ENCODE assay signal across 22 cellular contexts in genomic region chr1:78113156-78113916, GRCh38.
DNase-seq lines count a peak whose midpoint lies in the region; ATAC-seq, FAIRE-seq and TF ChIP-seq lines count a peak whose summit lies in the region.
"Had no signal": no experiment of that assay in that cellular context is flagged by ENCODE, and none has a peak within 500 bp of the region (broad histone marks: within the 10 kb centered on the region; RNA-seq: fewer than 3 reads in every experiment).

No MANE protein-coding gene starts in this region.

- no peak for FAIRE-seq in keratinocyte (lab: Jason Lieb, UNC)
- FAIRE-seq: RCC 7860 had no signal

- H2AFZ ChIP-seq in mammary epithelial cell (ENCODE audit: low read depth, low read length): peak overlapping the region; percentile 51
- H2AFZ ChIP-seq in keratinocyte (ENCODE audit: control insufficient read depth, low read length): peak overlapping the region; percentile 77

- H3K27me3 ChIP-seq in mammary epithelial cell (ENCODE audit: insufficient read depth, low read length) (no peaks in the 10 kb centered on the region), keratinocyte (ENCODE audit: control insufficient read depth, extremely low read depth, insufficient read depth, low read length) (no peaks in the 10 kb centered on the region), thyroid gland (no peaks in the 10 kb centered on the region)
- H3K27me3 ChIP-seq: body of pancreas, upper lobe of right lung had no signal

- H3K4me1 Mint-ChIP-seq in activated naive CD4-positive, alpha-beta T cell treated with anti-CD3 and anti-CD28 coated beads, Interleukin-2, amount 10 ng/mL, durations not matched to agents 7 days and 5 days: no peaks in the 10 kb centered on the region
- H3K4me1 Mint-ChIP-seq in activated naive CD4-positive, alpha-beta T cell treated with anti-CD3 and anti-CD28 coated beads for 36 hours (ENCODE audit: low read depth): peaks cover 8% of the 10 kb centered on the region
- H3K4me1 Mint-ChIP-seq: activated CD4-positive, alpha-beta T cell treated with anti-CD3 and anti-CD28 coated beads, Interleukin-2, amount 10 ng/mL, durations not matched to agents 7 days and 5 days had no signal

- in situ Hi-C loops in mammary epithelial cell (cut with MboI; ENCODE audit: low sequenced_read_pairs in 2 of 2) (loop anchor here (5.0 to 25.0 kb wide), 4 partner anchors 109 to 951 kb away; partner anchors contain the start of gene DNAJB4 (in 1 of the 2)), ACHN (cut with HindIII; ENCODE audit: low pct_ligation_motif_present, low pct_unique_long_range_greater_than_20kb, low sequenced_read_pairs) (no loop called here)

- H3K36me3 ChIP-seq in mammary epithelial cell (ENCODE audit: insufficient read depth, low read length) (no peaks in the 10 kb centered on the region), keratinocyte (ENCODE audit: control insufficient read depth in 2 of 2, extremely low read depth in 1 of 2, insufficient read depth in 2 of 2, low read length in 2 of 2) (no peaks in the 10 kb centered on the region), thyroid gland (no peaks in the 10 kb centered on the region)
- H3K36me3 ChIP-seq: upper lobe of right lung had no signal

- H3K27ac ChIP-seq in mammary epithelial cell (ENCODE audit: insufficient read depth, low read depth, low read length): peak overlapping the region; percentile 17
- peak overlapping the region; percentile 50 for H3K27ac ChIP-seq in keratinocyte (ENCODE audit: control insufficient read depth, insufficient read depth, low read length)
- peak overlapping the region; percentile 34 to 63 (median 36) for H3K27ac ChIP-seq in thyroid gland
- H3K27ac ChIP-seq: upper lobe of right lung had no signal

- intact Hi-C loops in activated naive CD4-positive, alpha-beta T cell treated with anti-CD3 and anti-CD28 coated beads for 36 hours (cut with micrococcal nuclease): loop anchor here (5.0 kb wide), 3 partner anchors 66 to 356 kb away; partner anchors contain the start of genes GIPC2 and USP33
- intact Hi-C loops in mammary epithelial cell (cut with micrococcal nuclease): loop anchor here (5.0 to 10.0 kb wide), 4 partner anchors 56 to 1961 kb away; no protein-coding TSS in a partner anchor
- intact Hi-C loops in thyroid gland (cut with DNase I): loop anchor here (10.0 kb wide), 2 partner anchors 99 to 159 kb away; no protein-coding TSS in a partner anchor

- BruUV-seq in mammary epithelial cell (replicated peaks; lab: Mats Ljungman, UMichigan): no TSS peak

- H3K9me3 ChIP-seq in mammary epithelial cell (replicated peaks; ENCODE audit: insufficient read depth, low read length): no peaks in the 10 kb centered on the region
- no peaks in the 10 kb centered on the region for H3K9me3 ChIP-seq in keratinocyte (ENCODE audit: control insufficient read depth, low read depth, low read length)
- H3K9me3 ChIP-seq in thyroid gland: no peaks in the 10 kb centered on the region
- H3K9me3 ChIP-seq: body of pancreas, upper lobe of right lung had no signal

- no peak overlapping the region for H3K4me3 ChIP-seq in mammary epithelial cell (replicated peaks in 1 of 3; ENCODE audit: insufficient read depth in 1 of 3, low read depth in 2 of 3, low read length in 3 of 3)
- no peak overlapping the region for H3K4me3 ChIP-seq in keratinocyte (ENCODE audit: control insufficient read depth in 2 of 3, extremely low read depth in 1 of 3, insufficient read depth in 2 of 3, low read depth in 1 of 3, low read length in 3 of 3)
- no peak overlapping the region for H3K4me3 ChIP-seq in thyroid gland (replicated peaks in 1 of 3)
- H3K4me3 ChIP-seq: body of pancreas, upper lobe of right lung had no signal

- H4K20me1 ChIP-seq in mammary epithelial cell (ENCODE audit: insufficient read depth, low read length) (no peaks in the 10 kb centered on the region), keratinocyte (ENCODE audit: control insufficient read depth, extremely low read depth, insufficient read depth, low read length) (no peaks in the 10 kb centered on the region)

- CTCF ChIA-PET in activated naive CD4-positive, alpha-beta T cell treated with anti-CD3 and anti-CD28 coated beads, Interleukin-2, amount 10 ng/mL, durations not matched to agents 7 days and 5 days (lab: Charles Lee): interaction anchor here (1.0 to 1.8 kb wide), 11 partner anchors 13 to 967 kb away, joined by 3 to 11 read pairs (median 5); partner anchors contain the start of gene DNAJB4
- CTCF ChIA-PET in activated naive CD4-positive, alpha-beta T cell treated with anti-CD3 and anti-CD28 coated beads for 36 hours (lab: Charles Lee): interaction anchor here (0.6 to 2.1 kb wide), 14 partner anchors 10 to 967 kb away, joined by 3 to 13 read pairs (median 3); no protein-coding TSS in a partner anchor
- CTCF ChIA-PET in mammary epithelial cell (lab: Charles Lee; ENCODE audit: low non-redundant PET): interaction anchor here (0.6 to 1.4 kb wide), 4 partner anchors 83 to 558 kb away, joined by 3 to 8 read pairs (median 4); no protein-coding TSS in a partner anchor

- no peak overlapping the region for H3K4me3 Mint-ChIP-seq in activated naive CD4-positive, alpha-beta T cell treated with anti-CD3 and anti-CD28 coated beads, Interleukin-2, amount 10 ng/mL, durations not matched to agents 7 days and 5 days
- H3K4me3 Mint-ChIP-seq in activated naive CD4-positive, alpha-beta T cell treated with anti-CD3 and anti-CD28 coated beads for 36 hours: no peak overlapping the region
- H3K4me3 Mint-ChIP-seq: activated CD4-positive, alpha-beta T cell treated with anti-CD3 and anti-CD28 coated beads, Interleukin-2, amount 10 ng/mL, durations not matched to agents 7 days and 5 days; naive thymus-derived CD4-positive, alpha-beta T cell; stimulated activated naive B cell treated with anti-CD40 and anti-IgM and Interleukin-4, amounts not matched to agents 10 μg/mL and 1 μg/mL and 100 μg/mL, for 72 hours had no signal

- H3K27me3 Mint-ChIP-seq in activated naive CD4-positive, alpha-beta T cell treated with anti-CD3 and anti-CD28 coated beads, Interleukin-2, amount 10 ng/mL, durations not matched to agents 7 days and 5 days: peaks cover 6% of the 10 kb centered on the region
- H3K27me3 Mint-ChIP-seq in activated naive CD4-positive, alpha-beta T cell treated with anti-CD3 and anti-CD28 coated beads for 36 hours (ENCODE audit: low read depth): no peaks in the 10 kb centered on the region
- H3K27me3 Mint-ChIP-seq: stimulated activated naive B cell treated with anti-CD40 and anti-IgM and Interleukin-4, amounts not matched to agents 10 μg/mL and 1 μg/mL and 100 μg/mL, for 72 hours had no signal

- H3K36me3 Mint-ChIP-seq in activated naive CD4-positive, alpha-beta T cell treated with anti-CD3 and anti-CD28 coated beads, Interleukin-2, amount 10 ng/mL, durations not matched to agents 7 days and 5 days: no peaks in the 10 kb centered on the region
- no peaks in the 10 kb centered on the region for H3K36me3 Mint-ChIP-seq in activated naive CD4-positive, alpha-beta T cell treated with anti-CD3 and anti-CD28 coated beads for 36 hours (ENCODE audit: low read depth)
- H3K36me3 Mint-ChIP-seq: naive thymus-derived CD4-positive, alpha-beta T cell; stimulated activated naive B cell treated with anti-CD40 and anti-IgM and Interleukin-4, amounts not matched to agents 10 μg/mL and 1 μg/mL and 100 μg/mL, for 72 hours had no signal

- no peaks in the 10 kb centered on the region for H3K9me1 ChIP-seq in keratinocyte (ENCODE audit: control insufficient read depth, extremely low read depth, insufficient read depth, low read length)

- no peak for TF ChIP-seq POLR2A in thyroid gland (IDR thresholded peaks at IDR 0.05)

- DNase-seq in activated naive CD4-positive, alpha-beta T cell treated with anti-CD3 and anti-CD28 coated beads, Interleukin-2, amount 10 ng/mL, durations not matched to agents 7 days and 5 days: no peak
- no peak for DNase-seq in activated naive CD4-positive, alpha-beta T cell treated with anti-CD3 and anti-CD28 coated beads for 36 hours
- peak; percentile 45 for DNase-seq in mammary epithelial cell
- DNase-seq in keratinocyte (ENCODE audit: low read depth, low spot score): no peak
- peak; percentile 62 to 89 for DNase-seq in thyroid gland
- no peak for DNase-seq in ACHN
- DNase-seq in activated CD4-positive, CD25-positive, alpha-beta regulatory T cell (lab: John Stamatoyannopoulos, UW): no peak
- DNase-seq: 8988T; activated CD4-positive, alpha-beta T cell treated with anti-CD3 and anti-CD28 coated beads, Interleukin-2, amount 10 ng/mL, durations not matched to agents 7 days and 5 days; Calu3; GF-D8; GOT3; midbrain; NCI-H1092; NCI-H1694; NCI-H82; stimulated activated naive B cell treated with anti-CD40 and anti-IgM and Interleukin-4, amounts not matched to agents 10 μg/mL and 1 μg/mL and 100 μg/mL, for 72 hours; upper lobe of right lung had no signal

- H3K4me1 ChIP-seq in mammary epithelial cell (ENCODE audit: insufficient read depth, low read length) (peaks cover 16% of the 10 kb centered on the region), keratinocyte (ENCODE audit: control insufficient read depth, extremely low read depth, insufficient read depth, low read length) (peaks cover 16% of the 10 kb centered on the region), thyroid gland (peaks cover 0 to 14% of the 10 kb centered on the region in 2 donors)
- H3K4me1 ChIP-seq: upper lobe of right lung had no signal

- WGBS in mammary epithelial cell (ENCODE audit: low coverage, missing lambda C conversion rate): 88% methylated on average over 6 of the region's 6 CpGs
- 56 to 65% methylated on average over 6 of the region's 6 CpGs for WGBS in thyroid gland, 2 donors

- H3K79me2 ChIP-seq in mammary epithelial cell (ENCODE audit: insufficient read depth, low read length) (no peaks in the 10 kb centered on the region), keratinocyte (ENCODE audit: control insufficient read depth, insufficient read depth, low read length) (no peaks in the 10 kb centered on the region)

- H3K27ac Mint-ChIP-seq in activated naive CD4-positive, alpha-beta T cell treated with anti-CD3 and anti-CD28 coated beads, Interleukin-2, amount 10 ng/mL, durations not matched to agents 7 days and 5 days: peak overlapping the region; percentile 6
- H3K27ac Mint-ChIP-seq in activated naive CD4-positive, alpha-beta T cell treated with anti-CD3 and anti-CD28 coated beads for 36 hours: no peak overlapping the region
- H3K27ac Mint-ChIP-seq: stimulated activated naive B cell treated with anti-CD40 and anti-IgM and Interleukin-4, amounts not matched to agents 10 μg/mL and 1 μg/mL and 100 μg/mL, for 72 hours had no signal

- no peak for ATAC-seq in HG02884 (IDR thresholded peaks at IDR 0.05; ENCODE audit: unreplicated experiment)

- H3K4me2 ChIP-seq in mammary epithelial cell (ENCODE audit: insufficient read depth, low read depth, low read length) (peak overlapping the region; percentile 35), keratinocyte (ENCODE audit: control insufficient read depth, extremely low read depth, insufficient read depth, low read depth, low read length) (peak overlapping the region; percentile 74)

- TF ChIP-seq CTCF in mammary epithelial cell (conservative IDR thresholded peaks at IDR 0.05 in 1 of 2, IDR thresholded peaks at IDR 0.05 in 1 of 2; ENCODE audit: extremely low read depth in 1 of 2, insufficient read depth in 1 of 2, low read depth in 1 of 2, low read length in 2 of 2) (no peak), keratinocyte (optimal IDR thresholded peaks at IDR 0.05 in 1 of 3, IDR thresholded peaks at IDR 0.05 in 1 of 3, conservative IDR thresholded peaks at IDR 0.05 in 1 of 3; ENCODE audit: extremely low read depth in 1 of 3, insufficient read depth in 2 of 3, low read length in 3 of 3) (no peak), thyroid gland (IDR thresholded peaks at IDR 0.05) (no peak)

- no peak overlapping the region for H3K9ac ChIP-seq in mammary epithelial cell (ENCODE audit: insufficient read depth, low read length)
- peak overlapping the region; percentile 24 for H3K9ac ChIP-seq in keratinocyte (ENCODE audit: control insufficient read depth, extremely low read depth, insufficient read depth, low read length)

- dilution Hi-C loops in mammary epithelial cell (cut with HindIII; ENCODE audit: low sequenced_read_pairs) (no loop called here), keratinocyte (cut with MboI; ENCODE audit: extremely low pct_ligation_motif_present, low sequenced_read_pairs) (no loop called here)

- no peaks in the 10 kb centered on the region for H3K9me3 Mint-ChIP-seq in activated naive CD4-positive, alpha-beta T cell treated with anti-CD3 and anti-CD28 coated beads, Interleukin-2, amount 10 ng/mL, durations not matched to agents 7 days and 5 days
- no peaks in the 10 kb centered on the region for H3K9me3 Mint-ChIP-seq in activated naive CD4-positive, alpha-beta T cell treated with anti-CD3 and anti-CD28 coated beads for 36 hours
- H3K9me3 Mint-ChIP-seq: activated CD4-positive, alpha-beta T cell treated with anti-CD3 and anti-CD28 coated beads, Interleukin-2, amount 10 ng/mL, durations not matched to agents 7 days and 5 days; naive thymus-derived CD4-positive, alpha-beta T cell; stimulated activated naive B cell treated with anti-CD40 and anti-IgM and Interleukin-4, amounts not matched to agents 10 μg/mL and 1 μg/mL and 100 μg/mL, for 72 hours had no signal

Comparison
In these comparisons a context has a peak if more than half of its experiments do, and no peak if none do; other contexts are left out.
1. DNase-seq: peak in mammary epithelial cell (single experiment) and thyroid gland (2 of 2); none in activated naive CD4-positive, alpha-beta T cell treated with anti-CD3 and anti-CD28 coated beads, Interleukin-2, amount 10 ng/mL, durations not matched to agents 7 days and 5 days (single experiment), activated naive CD4-positive, alpha-beta T cell treated with anti-CD3 and anti-CD28 coated beads for 36 hours (single experiment), keratinocyte (single experiment), ACHN (single experiment) and activated CD4-positive, CD25-positive, alpha-beta regulatory T cell (0 of 4).
2. Peak in every context shown above with its lines, with median percentiles within 50 percentile points of each other: H3K27ac ChIP-seq.